ENCODE assay signal across 2 cellular contexts in the genomic region with DNA sequence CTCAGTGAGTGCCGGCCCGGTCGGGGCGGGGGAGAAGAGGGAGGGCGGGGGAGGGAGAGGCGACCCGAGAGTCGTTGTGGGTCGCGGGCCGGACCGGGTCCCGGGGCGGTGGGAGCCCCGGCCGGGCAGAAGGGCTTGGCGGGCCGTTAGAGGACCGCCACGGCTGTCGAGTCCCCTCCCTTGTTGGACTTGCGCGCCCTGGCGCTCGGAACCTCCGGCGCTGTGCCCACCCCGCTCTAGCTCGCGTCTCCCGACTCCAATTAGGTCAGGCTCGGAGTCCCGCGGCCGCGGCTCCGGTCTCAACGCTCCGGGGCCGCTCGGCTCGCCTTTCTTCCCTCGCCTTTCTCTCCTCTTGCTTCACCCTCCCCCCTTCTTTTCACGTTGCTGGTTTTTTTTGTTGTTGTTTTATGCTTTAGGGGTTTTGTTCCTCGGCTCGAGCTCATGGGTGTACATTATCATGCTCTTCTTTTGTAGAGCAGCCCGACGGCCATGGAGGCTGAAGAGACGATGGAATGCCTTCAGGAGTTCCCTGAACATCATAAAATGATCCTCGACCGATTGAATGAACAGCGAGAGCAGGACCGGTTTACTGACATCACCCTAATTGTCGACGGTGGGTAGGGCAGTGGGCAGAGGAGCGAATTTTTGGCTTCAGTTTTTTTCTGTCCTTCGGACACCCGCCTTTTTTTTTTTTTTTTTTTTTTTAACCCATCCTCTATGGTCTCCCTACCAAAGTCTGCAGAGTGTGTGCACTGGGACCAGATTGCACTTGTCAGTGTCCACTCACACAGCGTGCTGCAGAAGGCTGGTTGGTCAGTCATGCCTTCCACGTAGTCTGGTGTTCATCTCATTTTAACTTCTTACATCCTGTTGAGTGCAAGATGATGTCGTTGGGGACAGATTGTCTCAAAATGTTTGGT.
A peak's percentile ranks its signal among the peaks of the same experiment; 100 is the strongest.
TF ChIP-seq lines count a peak whose summit lies in the region.

No MANE protein-coding gene starts in this region.

TF ChIP-seq in PFSK-1, 5 proteins besides CTCF, POLR2A, EP300 and RAD21 (continued from another document):
- TF ChIP-seq, protein P1, sequence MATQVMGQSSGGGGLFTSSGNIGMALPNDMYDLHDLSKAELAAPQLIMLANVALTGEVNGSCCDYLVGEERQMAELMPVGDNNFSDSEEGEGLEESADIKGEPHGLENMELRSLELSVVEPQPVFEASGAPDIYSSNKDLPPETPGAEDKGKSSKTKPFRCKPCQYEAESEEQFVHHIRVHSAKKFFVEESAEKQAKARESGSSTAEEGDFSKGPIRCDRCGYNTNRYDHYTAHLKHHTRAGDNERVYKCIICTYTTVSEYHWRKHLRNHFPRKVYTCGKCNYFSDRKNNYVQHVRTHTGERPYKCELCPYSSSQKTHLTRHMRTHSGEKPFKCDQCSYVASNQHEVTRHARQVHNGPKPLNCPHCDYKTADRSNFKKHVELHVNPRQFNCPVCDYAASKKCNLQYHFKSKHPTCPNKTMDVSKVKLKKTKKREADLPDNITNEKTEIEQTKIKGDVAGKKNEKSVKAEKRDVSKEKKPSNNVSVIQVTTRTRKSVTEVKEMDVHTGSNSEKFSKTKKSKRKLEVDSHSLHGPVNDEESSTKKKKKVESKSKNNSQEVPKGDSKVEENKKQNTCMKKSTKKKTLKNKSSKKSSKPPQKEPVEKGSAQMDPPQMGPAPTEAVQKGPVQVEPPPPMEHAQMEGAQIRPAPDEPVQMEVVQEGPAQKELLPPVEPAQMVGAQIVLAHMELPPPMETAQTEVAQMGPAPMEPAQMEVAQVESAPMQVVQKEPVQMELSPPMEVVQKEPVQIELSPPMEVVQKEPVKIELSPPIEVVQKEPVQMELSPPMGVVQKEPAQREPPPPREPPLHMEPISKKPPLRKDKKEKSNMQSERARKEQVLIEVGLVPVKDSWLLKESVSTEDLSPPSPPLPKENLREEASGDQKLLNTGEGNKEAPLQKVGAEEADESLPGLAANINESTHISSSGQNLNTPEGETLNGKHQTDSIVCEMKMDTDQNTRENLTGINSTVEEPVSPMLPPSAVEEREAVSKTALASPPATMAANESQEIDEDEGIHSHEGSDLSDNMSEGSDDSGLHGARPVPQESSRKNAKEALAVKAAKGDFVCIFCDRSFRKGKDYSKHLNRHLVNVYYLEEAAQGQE (IDR thresholded peaks at IDR 0.05; ENCODE audit: insufficient read depth in 1 of 2, low read depth in 2 of 2, low read length in 2 of 2) = no peak

TF ChIP-seq in HepG2, 621 proteins besides CTCF, POLR2A, EP300 and RAD21 (continued from another document and continues in another):
- TF ChIP-seq, protein P2, sequence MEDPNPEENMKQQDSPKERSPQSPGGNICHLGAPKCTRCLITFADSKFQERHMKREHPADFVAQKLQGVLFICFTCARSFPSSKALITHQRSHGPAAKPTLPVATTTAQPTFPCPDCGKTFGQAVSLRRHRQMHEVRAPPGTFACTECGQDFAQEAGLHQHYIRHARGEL (CRISPR knock-in tag; IDR thresholded peaks at IDR 0.05) = no peak
- TF ChIP-seq ZSCAN29 (CRISPR knock-in tag; conservative IDR thresholded peaks at IDR 0.05) (no peak), MED1 (CRISPR knock-in tag; IDR thresholded peaks at IDR 0.05) (no peak), ZNF780A (CRISPR knock-in tag; IDR thresholded peaks at IDR 0.05) (no peak), ZNF34 (CRISPR knock-in tag; IDR thresholded peaks at IDR 0.05; ENCODE audit: borderline replicate concordance) (no peak), SP5 (CRISPR knock-in tag; IDR thresholded peaks at IDR 0.05; ENCODE audit: borderline replicate concordance, low read depth) (no peak), IKZF4 (CRISPR knock-in tag; IDR thresholded peaks at IDR 0.05; ENCODE audit: borderline replicate concordance, low read depth, not compliant biosample characterization) (no peak), ZNF274 (CRISPR knock-in tag; IDR thresholded peaks at IDR 0.05) (no peak), ZNF160 (CRISPR knock-in tag; IDR thresholded peaks at IDR 0.05) (no peak), HHEX (CRISPR knock-in tag; IDR thresholded peaks at IDR 0.05) (no peak), TEAD2 (CRISPR knock-in tag; IDR thresholded peaks at IDR 0.05) (no peak), ZNF788 (CRISPR knock-in tag; IDR thresholded peaks at IDR 0.05; ENCODE audit: borderline replicate concordance) (no peak), REPIN1 (CRISPR knock-in tag; IDR thresholded peaks at IDR 0.05; ENCODE audit: borderline replicate concordance, low read depth) (no peak), TOPORS (CRISPR knock-in tag; IDR thresholded peaks at IDR 0.05) (no peak), ZNF260 (CRISPR knock-in tag; IDR thresholded peaks at IDR 0.05; ENCODE audit: borderline replicate concordance, low read depth) (no peak), ZNF569 (CRISPR knock-in tag; IDR thresholded peaks at IDR 0.05; ENCODE audit: borderline replicate concordance) (0 out of 2 replicates have a peak, but pooled peaks have one; percentile 52), ZNF792 (CRISPR knock-in tag; IDR thresholded peaks at IDR 0.05) (no peak), ZNF7 (CRISPR knock-in tag; IDR thresholded peaks at IDR 0.05) (no peak), IKZF1 (IDR thresholded peaks at IDR 0.05) (no peak), ZNF180 (CRISPR knock-in tag; IDR thresholded peaks at IDR 0.05; ENCODE audit: borderline replicate concordance, low read depth) (no peak), KLF12 (CRISPR knock-in tag; IDR thresholded peaks at IDR 0.05; ENCODE audit: borderline replicate concordance) (no peak; the same call in 1 of the 2 replicates), RFX1 (IDR thresholded peaks at IDR 0.05) (no peak), MAFK (conservative IDR thresholded peaks at IDR 0.05 in 1 of 2, IDR thresholded peaks at IDR 0.05 in 1 of 2; ENCODE audit: low read length in 2 of 2) (no peak), KDM5B (CRISPR knock-in tag; IDR thresholded peaks at IDR 0.05; ENCODE audit: borderline replicate concordance) (0 out of 2 replicates have a peak, but pooled peaks have one; percentile 6), NCOA5 (CRISPR knock-in tag; IDR thresholded peaks at IDR 0.05) (no peak), GFI1 (CRISPR knock-in tag; IDR thresholded peaks at IDR 0.05; ENCODE audit: borderline replicate concordance) (no peak), TCF7L2 (IDR thresholded peaks at IDR 0.05; ENCODE audit: low read depth, low read length) (no peak), ATF7-NPFF (CRISPR knock-in tag; IDR thresholded peaks at IDR 0.05; ENCODE audit: low read depth) (no peak), ZFP41 (CRISPR knock-in tag; IDR thresholded peaks at IDR 0.05; ENCODE audit: borderline replicate concordance) (0 out of 2 replicates have a peak, but pooled peaks have one; percentile 33), NR2F2 (IDR thresholded peaks at IDR 0.05; ENCODE audit: borderline replicate concordance, low read depth) (no peak), ZMAT3 (CRISPR knock-in tag; conservative IDR thresholded peaks at IDR 0.05) (no peak)
- TF ChIP-seq, protein P3, sequence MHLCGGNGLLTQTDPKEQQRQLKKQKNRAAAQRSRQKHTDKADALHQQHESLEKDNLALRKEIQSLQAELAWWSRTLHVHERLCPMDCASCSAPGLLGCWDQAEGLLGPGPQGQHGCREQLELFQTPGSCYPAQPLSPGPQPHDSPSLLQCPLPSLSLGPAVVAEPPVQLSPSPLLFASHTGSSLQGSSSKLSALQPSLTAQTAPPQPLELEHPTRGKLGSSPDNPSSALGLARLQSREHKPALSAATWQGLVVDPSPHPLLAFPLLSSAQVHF (CRISPR knock-in tag; IDR thresholded peaks at IDR 0.05) = no peak
- TF ChIP-seq, protein P4, sequence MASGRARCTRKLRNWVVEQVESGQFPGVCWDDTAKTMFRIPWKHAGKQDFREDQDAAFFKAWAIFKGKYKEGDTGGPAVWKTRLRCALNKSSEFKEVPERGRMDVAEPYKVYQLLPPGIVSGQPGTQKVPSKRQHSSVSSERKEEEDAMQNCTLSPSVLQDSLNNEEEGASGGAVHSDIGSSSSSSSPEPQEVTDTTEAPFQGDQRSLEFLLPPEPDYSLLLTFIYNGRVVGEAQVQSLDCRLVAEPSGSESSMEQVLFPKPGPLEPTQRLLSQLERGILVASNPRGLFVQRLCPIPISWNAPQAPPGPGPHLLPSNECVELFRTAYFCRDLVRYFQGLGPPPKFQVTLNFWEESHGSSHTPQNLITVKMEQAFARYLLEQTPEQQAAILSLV (CRISPR knock-in tag; IDR thresholded peaks at IDR 0.05; ENCODE audit: borderline replicate concordance) = no peak
- TF ChIP-seq, protein P5, sequence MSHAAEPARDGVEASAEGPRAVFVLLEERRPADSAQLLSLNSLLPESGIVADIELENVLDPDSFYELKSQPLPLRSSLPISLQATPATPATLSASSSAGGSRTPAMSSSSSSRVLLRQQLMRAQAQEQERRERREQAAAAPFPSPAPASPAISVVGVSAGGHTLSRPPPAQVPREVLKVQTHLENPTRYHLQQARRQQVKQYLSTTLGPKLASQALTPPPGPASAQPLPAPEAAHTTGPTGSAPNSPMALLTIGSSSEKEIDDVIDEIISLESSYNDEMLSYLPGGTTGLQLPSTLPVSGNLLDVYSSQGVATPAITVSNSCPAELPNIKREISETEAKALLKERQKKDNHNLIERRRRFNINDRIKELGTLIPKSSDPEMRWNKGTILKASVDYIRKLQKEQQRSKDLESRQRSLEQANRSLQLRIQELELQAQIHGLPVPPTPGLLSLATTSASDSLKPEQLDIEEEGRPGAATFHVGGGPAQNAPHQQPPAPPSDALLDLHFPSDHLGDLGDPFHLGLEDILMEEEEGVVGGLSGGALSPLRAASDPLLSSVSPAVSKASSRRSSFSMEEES (CRISPR knock-in tag; IDR thresholded peaks at IDR 0.05) = 0 out of 2 replicates have a peak, but pooled peaks have one; percentile 22
- TF ChIP-seq, protein P6, sequence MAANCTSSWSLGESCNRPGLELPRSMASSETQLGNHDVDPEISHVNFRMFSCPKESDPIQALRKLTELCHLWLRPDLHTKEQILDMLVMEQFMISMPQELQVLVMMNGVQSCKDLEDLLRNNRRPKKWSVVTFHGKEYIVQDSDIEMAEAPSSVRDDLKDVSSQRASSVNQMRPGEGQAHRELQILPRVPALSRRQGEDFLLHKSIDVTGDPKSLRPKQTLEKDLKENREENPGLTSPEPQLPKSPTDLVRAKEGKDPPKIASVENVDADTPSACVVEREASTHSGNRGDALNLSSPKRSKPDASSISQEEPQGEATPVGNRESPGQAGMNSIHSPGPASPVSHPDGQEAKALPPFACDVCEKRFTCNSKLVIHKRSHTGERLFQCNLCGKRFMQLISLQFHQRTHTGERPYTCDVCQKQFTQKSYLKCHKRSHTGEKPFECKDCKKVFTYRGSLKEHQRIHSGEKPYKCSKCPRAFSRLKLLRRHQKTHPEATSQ (CRISPR knock-in tag; IDR thresholded peaks at IDR 0.05; ENCODE audit: borderline replicate concordance) = no peak
- TF ChIP-seq, protein P7, sequence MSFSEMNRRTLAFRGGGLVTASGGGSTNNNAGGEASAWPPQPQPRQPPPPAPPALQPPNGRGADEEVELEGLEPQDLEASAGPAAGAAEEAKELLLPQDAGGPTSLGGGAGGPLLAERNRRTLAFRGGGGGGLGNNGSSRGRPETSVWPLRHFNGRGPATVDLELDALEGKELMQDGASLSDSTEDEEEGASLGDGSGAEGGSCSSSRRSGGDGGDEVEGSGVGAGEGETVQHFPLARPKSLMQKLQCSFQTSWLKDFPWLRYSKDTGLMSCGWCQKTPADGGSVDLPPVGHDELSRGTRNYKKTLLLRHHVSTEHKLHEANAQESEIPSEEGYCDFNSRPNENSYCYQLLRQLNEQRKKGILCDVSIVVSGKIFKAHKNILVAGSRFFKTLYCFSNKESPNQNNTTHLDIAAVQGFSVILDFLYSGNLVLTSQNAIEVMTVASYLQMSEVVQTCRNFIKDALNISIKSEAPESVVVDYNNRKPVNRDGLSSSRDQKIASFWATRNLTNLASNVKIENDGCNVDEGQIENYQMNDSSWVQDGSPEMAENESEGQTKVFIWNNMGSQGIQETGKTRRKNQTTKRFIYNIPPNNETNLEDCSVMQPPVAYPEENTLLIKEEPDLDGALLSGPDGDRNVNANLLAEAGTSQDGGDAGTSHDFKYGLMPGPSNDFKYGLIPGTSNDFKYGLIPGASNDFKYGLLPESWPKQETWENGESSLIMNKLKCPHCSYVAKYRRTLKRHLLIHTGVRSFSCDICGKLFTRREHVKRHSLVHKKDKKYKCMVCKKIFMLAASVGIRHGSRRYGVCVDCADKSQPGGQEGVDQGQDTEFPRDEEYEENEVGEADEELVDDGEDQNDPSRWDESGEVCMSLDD (CRISPR knock-in tag; IDR thresholded peaks at IDR 0.05; ENCODE audit: borderline replicate concordance) = no peak
- TF ChIP-seq, protein P8, sequence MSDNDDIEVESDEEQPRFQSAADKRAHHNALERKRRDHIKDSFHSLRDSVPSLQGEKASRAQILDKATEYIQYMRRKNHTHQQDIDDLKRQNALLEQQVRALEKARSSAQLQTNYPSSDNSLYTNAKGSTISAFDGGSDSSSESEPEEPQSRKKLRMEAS (IDR thresholded peaks at IDR 0.05) = 0 out of 2 replicates have a peak, but pooled peaks have one; percentile 5
- TF ChIP-seq, protein P9, sequence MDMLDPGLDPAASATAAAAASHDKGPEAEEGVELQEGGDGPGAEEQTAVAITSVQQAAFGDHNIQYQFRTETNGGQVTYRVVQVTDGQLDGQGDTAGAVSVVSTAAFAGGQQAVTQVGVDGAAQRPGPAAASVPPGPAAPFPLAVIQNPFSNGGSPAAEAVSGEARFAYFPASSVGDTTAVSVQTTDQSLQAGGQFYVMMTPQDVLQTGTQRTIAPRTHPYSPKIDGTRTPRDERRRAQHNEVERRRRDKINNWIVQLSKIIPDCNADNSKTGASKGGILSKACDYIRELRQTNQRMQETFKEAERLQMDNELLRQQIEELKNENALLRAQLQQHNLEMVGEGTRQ (IDR thresholded peaks at IDR 0.05; ENCODE audit: low read depth, low read length) = no peak
- TF ChIP-seq, protein P9 (CRISPR knock-in tag; IDR thresholded peaks at IDR 0.05; ENCODE audit: borderline replicate concordance) = no peak
- TF ChIP-seq, protein P10, sequence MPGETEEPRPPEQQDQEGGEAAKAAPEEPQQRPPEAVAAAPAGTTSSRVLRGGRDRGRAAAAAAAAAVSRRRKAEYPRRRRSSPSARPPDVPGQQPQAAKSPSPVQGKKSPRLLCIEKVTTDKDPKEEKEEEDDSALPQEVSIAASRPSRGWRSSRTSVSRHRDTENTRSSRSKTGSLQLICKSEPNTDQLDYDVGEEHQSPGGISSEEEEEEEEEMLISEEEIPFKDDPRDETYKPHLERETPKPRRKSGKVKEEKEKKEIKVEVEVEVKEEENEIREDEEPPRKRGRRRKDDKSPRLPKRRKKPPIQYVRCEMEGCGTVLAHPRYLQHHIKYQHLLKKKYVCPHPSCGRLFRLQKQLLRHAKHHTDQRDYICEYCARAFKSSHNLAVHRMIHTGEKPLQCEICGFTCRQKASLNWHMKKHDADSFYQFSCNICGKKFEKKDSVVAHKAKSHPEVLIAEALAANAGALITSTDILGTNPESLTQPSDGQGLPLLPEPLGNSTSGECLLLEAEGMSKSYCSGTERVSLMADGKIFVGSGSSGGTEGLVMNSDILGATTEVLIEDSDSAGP (CRISPR knock-in tag; IDR thresholded peaks at IDR 0.05; ENCODE audit: borderline replicate concordance) = no peak
- TF ChIP-seq, protein P11, sequence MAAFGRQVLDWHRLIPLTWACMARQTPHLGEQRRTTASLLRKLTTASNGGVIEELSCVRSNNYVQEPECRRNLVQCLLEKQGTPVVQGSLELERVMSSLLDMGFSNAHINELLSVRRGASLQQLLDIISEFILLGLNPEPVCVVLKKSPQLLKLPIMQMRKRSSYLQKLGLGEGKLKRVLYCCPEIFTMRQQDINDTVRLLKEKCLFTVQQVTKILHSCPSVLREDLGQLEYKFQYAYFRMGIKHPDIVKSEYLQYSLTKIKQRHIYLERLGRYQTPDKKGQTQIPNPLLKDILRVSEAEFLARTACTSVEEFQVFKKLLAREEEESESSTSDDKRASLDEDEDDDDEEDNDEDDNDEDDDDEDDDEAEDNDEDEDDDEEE (CRISPR knock-in tag; IDR thresholded peaks at IDR 0.05) = no peak
